27 cellular contexts compared by ENCODE assay signal in the genomic region with DNA sequence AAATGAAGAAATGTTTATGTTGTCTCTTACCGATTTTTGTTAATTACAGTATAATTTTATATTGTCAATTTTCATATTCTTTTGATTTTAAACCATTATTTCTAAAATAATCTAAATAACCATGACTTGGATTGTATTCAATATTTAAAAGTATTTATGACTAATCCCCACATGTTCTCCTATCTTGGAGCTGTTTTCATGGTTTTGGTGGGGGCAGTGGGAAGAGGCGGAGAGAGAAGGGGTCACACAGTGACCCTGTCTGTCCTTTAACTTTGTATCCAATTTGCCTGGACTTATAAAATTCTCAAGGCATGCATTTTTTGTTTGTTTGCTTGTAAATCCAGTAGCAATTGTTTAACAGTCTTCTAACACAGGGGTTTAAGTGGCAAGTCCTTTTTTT.
"Had no signal": no experiment of that assay in that cellular context is flagged by ENCODE, and none has a peak within 500 bp of the region (broad histone marks: within the 10 kb centered on the region; RNA-seq: fewer than 3 reads in every experiment).

No MANE protein-coding gene starts in this region.

- H3K4me2 ChIP-seq: smooth muscle cell had no signal

- H3K4me1 Mint-ChIP-seq: mesothelial cell of epicardium; naive B cell; neural crest cell; stimulated activated effector memory CD8-positive, alpha-beta T cell treated with anti-CD3 and anti-CD28 coated beads, Interleukin-12 subunit alpha, Interleukin-12 subunit beta, amount 100 ng/mL, for 72 hours had no signal

- ATAC-seq: heart right ventricle; left cardiac atrium; left lung; mucosa of descending colon; natural killer cell treated with Interleukin-12 subunit alpha and Interleukin-12 subunit beta and Interleukin-15 and Interleukin-18, amount 100 ng/mL, for 72 hours; right lobe of liver; stimulated activated effector memory CD8-positive, alpha-beta T cell treated with anti-CD3 and anti-CD28 coated beads, Interleukin-12 subunit alpha, Interleukin-12 subunit beta, amount 100 ng/mL, for 72 hours had no signal

- DNase-seq: cortex of kidney; foreskin melanocyte; glutamatergic neuron; heart right ventricle; hippocampal formation; left cardiac atrium; left lung; mesenchymal stem cell; mucosa of descending colon; naive B cell; right lobe of liver; stimulated activated CD4-positive, alpha-beta T cell treated with anti-CD3 and anti-CD28 coated beads, Interleukin-12 subunit alpha, Interleukin-12 subunit beta, amount 100 ng/mL, for 4 hours; stimulated activated CD4-positive, alpha-beta T cell treated with anti-CD3 and anti-CD28 coated beads, Interleukin-1b, Interleukin-23, amount 100 ng/mL, for 48 hours; stimulated activated CD4-positive, alpha-beta T cell treated with anti-CD3 and anti-CD28 coated beads, Interleukin-4, amount 100 ng/mL, for 24 hours; stimulated activated naive CD4-positive, alpha-beta T cell treated with Interleukin-2 at 50 U/mL for 16 hours; stomach; tibial artery had no signal

- H3K4me3 ChIP-seq: heart right ventricle, left lung, mucosa of descending colon, right lobe of liver, smooth muscle cell, stomach, tibial artery had no signal

- FAIRE-seq: islet of Langerhans had no signal

- H3K9me3 ChIP-seq: heart right ventricle, left lung, mucosa of descending colon, neutrophil, right lobe of liver, stomach, tibial artery had no signal

- H3K27ac ChIP-seq: heart right ventricle, left lung, neutrophil, parathyroid adenoma, right lobe of liver, stomach, tibial artery had no signal

- H3K9me3 Mint-ChIP-seq: neural crest cell; stimulated activated effector memory CD8-positive, alpha-beta T cell treated with anti-CD3 and anti-CD28 coated beads, Interleukin-12 subunit alpha, Interleukin-12 subunit beta, amount 100 ng/mL, for 72 hours; type B pancreatic cell had no signal

- H3K27ac Mint-ChIP-seq: mesothelial cell of epicardium; naive B cell; natural killer cell treated with Interleukin-12 subunit alpha and Interleukin-12 subunit beta and Interleukin-15 and Interleukin-18, amount 100 ng/mL, for 72 hours; progenitor cell of endocrine pancreas; stimulated activated effector memory CD8-positive, alpha-beta T cell treated with anti-CD3 and anti-CD28 coated beads, Interleukin-12 subunit alpha, Interleukin-12 subunit beta, amount 100 ng/mL, for 72 hours; type B pancreatic cell had no signal

- H3K79me2 ChIP-seq: parathyroid adenoma had no signal

- H3K9ac ChIP-seq: parathyroid adenoma had no signal

- H3K27me3 ChIP-seq: heart right ventricle, left lung, right lobe of liver, stomach, tibial artery had no signal

- H3K36me3 ChIP-seq: heart right ventricle, left lung, neutrophil, right lobe of liver, stomach, tibial artery had no signal

- H3K36me3 Mint-ChIP-seq: mesothelial cell of epicardium; naive B cell; natural killer cell treated with Interleukin-12 subunit alpha and Interleukin-12 subunit beta and Interleukin-15 and Interleukin-18, amount 100 ng/mL, for 72 hours; stimulated activated effector memory CD8-positive, alpha-beta T cell treated with anti-CD3 and anti-CD28 coated beads, Interleukin-12 subunit alpha, Interleukin-12 subunit beta, amount 100 ng/mL, for 72 hours; type B pancreatic cell had no signal

- H2AFZ ChIP-seq: parathyroid adenoma had no signal

- H3K4me1 ChIP-seq: left lung, parathyroid adenoma, right lobe of liver, stomach, tibial artery had no signal

- H3K4me3 Mint-ChIP-seq: mesothelial cell of epicardium; naive B cell; natural killer cell treated with Interleukin-12 subunit alpha and Interleukin-12 subunit beta and Interleukin-15 and Interleukin-18, amount 100 ng/mL, for 72 hours; neural crest cell; stimulated activated effector memory CD8-positive, alpha-beta T cell treated with anti-CD3 and anti-CD28 coated beads, Interleukin-12 subunit alpha, Interleukin-12 subunit beta, amount 100 ng/mL, for 72 hours; type B pancreatic cell had no signal
